Comparison of ENCODE assay signal across 9 cellular contexts in the genomic region with DNA sequence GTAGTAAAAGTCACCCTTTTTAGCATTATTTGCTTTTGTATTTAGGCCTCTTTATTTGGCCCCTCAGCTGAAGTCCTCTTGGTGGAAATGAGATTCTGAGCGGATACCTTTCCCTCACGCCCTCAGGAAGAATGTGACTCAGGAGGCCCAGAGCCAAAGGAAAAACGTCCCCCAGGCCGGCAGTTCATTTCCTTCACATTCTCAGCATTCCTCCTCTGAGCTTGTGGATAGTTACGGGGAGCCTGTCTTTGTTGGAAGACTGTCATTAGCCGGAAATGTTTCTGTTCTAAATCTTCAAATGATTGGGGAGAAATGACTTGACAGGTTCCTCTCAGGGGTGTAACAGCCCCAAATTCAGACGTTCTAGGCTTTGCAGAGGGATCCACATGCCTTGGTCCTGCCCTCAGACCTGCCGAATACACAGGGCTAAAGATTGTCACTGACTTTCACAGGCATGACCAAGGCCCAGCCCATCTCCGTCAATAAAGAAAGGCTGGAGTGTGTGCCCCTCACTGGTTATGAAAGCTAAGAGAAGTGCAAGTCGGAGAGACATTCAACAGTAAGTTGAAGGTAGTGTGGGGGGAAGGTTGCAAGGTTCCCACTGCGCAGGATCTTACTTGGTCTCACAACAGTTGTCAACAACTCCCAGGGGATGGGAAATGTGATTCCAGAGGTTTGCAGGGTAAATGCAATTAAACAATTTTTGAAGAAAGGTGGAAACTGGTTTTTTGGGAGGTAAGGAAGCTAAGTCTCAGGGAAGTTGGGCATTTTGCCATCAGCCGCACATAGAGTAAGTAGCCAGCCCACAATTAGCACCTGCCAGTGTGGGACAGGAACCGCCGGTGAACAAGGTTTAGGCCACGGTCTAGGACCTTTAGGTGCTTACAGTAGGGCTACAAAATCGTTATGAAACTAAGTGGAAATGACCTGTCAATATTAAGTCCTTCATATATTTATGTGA. TPM values are rescaled to one million over a fixed set of nuclear protein-coding genes. Genes with fewer than 3 reads are reported as not detected.
A peak's percentile ranks its signal among the peaks of the same experiment; 100 is the strongest.
DNase-seq lines count a peak whose midpoint lies in the region; ATAC-seq and TF ChIP-seq lines count a peak whose summit lies in the region.
"Had no signal": no experiment of that assay in that cellular context is flagged by ENCODE, and none has a peak within 500 bp of the region (broad histone marks: within the 10 kb centered on the region; RNA-seq: fewer than 3 reads in every experiment).

No MANE protein-coding gene starts in this region.

- H3K4me3 ChIP-seq in A673 (ENCODE audit: low read depth, low read length, poor library complexity, severe bottlenecking): no peak overlapping the region
- no peak overlapping the region for H3K4me3 ChIP-seq in dorsolateral prefrontal cortex
- no peak overlapping the region for H3K4me3 ChIP-seq in lung

- DNase-seq in A673 (ENCODE audit: low spot score): peak; percentile 83
- DNase-seq in dorsolateral prefrontal cortex: no peak
- DNase-seq in lung (ENCODE audit: low spot score): peak; percentile 71
- no peak for DNase-seq in COLO668 (lab: John Stamatoyannopoulos, UW; ENCODE audit: unreplicated experiment)
- no peak for DNase-seq in NCI-H510A (lab: John Stamatoyannopoulos, UW)
- no peak for DNase-seq in NCI-H526 (lab: John Stamatoyannopoulos, UW)
- DNase-seq: CD4-positive, CD25-positive, alpha-beta regulatory T cell had no signal

- TF ChIP-seq CTCF in A673 (conservative IDR thresholded peaks at IDR 0.05; ENCODE audit: low read depth, low read length): no peak
- no peak for TF ChIP-seq CTCF in dorsolateral prefrontal cortex (IDR thresholded peaks at IDR 0.05 in 54 of 56, conservative IDR thresholded peaks at IDR 0.05 in 2 of 56; ENCODE audit: low read depth in 1 of 56, partially characterized antibody in 56 of 56)
- no peak for TF ChIP-seq CTCF in lung (IDR thresholded peaks at IDR 0.05; ENCODE audit: control extremely low read depth, extremely low read depth)

- WGBS in lung, 2 donors: 48 to 66% methylated on average over 16 of the region's 16 CpGs

- intact Hi-C loops in A673 (cut with micrococcal nuclease; ENCODE audit: unreplicated experiment): no loop called here
- intact Hi-C loops in dorsolateral prefrontal cortex (cut with DNase I): loop anchor here in 1 of 2 donors (10.0 kb wide), 2 partner anchors 513 to 633 kb away; a partner anchor contains a TSS

- H3K9me3 ChIP-seq in A673 (ENCODE audit: low read depth, low read length, poor library complexity, severe bottlenecking) (no peaks in the 10 kb centered on the region), lung (ENCODE audit: control insufficient read depth in 2 of 2, insufficient read depth in 1 of 2, low read length in 1 of 2) (no peaks in the 10 kb centered on the region)

- TF ChIP-seq EP300 in Ishikawa (IDR thresholded peaks at IDR 0.05; ENCODE audit: borderline replicate concordance): peak; percentile 87

- H3K27me3 ChIP-seq in A673 (replicated peaks; ENCODE audit: insufficient read depth, low read depth, low read length, poor library complexity) (no peaks in the 10 kb centered on the region), dorsolateral prefrontal cortex (peaks cover 0 to 5% (median 0%) of the 10 kb centered on the region in 45 donors), lung (ENCODE audit: control insufficient read depth, insufficient read depth) (no peaks in the 10 kb centered on the region)

- no peak for TF ChIP-seq RAD21 in Ishikawa (IDR thresholded peaks at IDR 0.05; ENCODE audit: low read depth)

- H3K36me3 ChIP-seq in A673 (ENCODE audit: insufficient read depth, low read length, poor library complexity, severe bottlenecking) (no peaks in the 10 kb centered on the region), lung (ENCODE audit: control insufficient read depth in 2 of 2, insufficient read depth in 2 of 2, low read length in 2 of 2) (no peaks in the 10 kb centered on the region)

- BruUV-seq in A673 (replicated peaks; lab: Mats Ljungman, UMichigan): no TSS peak

- POLR2A ChIA-PET in A673 (lab: Charles Lee; ENCODE audit: low non-redundant PET): no interaction called here

- ATAC-seq in lung (ENCODE audit: insufficient read depth, low FRiP score) (peak; percentile 75), GM21381 (IDR thresholded peaks at IDR 0.05; ENCODE audit: unreplicated experiment) (no peak)

- H3K4me1 ChIP-seq in A673 (ENCODE audit: insufficient read depth, low read length, poor library complexity, severe bottlenecking): peaks cover 41% of the 10 kb centered on the region
- H3K4me1 ChIP-seq in lung (ENCODE audit: control insufficient read depth in 2 of 2, insufficient read depth in 2 of 2, low read length in 2 of 2): peaks cover 21 to 24% of the 10 kb centered on the region in 2 donors

- H3K27ac ChIP-seq in A673 (ENCODE audit: low read depth, low read length, poor library complexity, severe bottlenecking) (peak overlapping the region; percentile 63), dorsolateral prefrontal cortex (peak overlapping the region in 37 of 59 donors; percentile 3 to 82 (median 51)), lung (ENCODE audit: low read depth in 1 of 2, low read length in 1 of 2) (peak overlapping the region; percentile 74 to 96)

- CTCF ChIA-PET in A673 (lab: Charles Lee): interaction anchor here (0.5 to 1.0 kb wide), 5 partner anchors 8 to 102 kb away, joined by 3 to 10 read pairs (median 3); no protein-coding TSS in a partner anchor

TF ChIP-seq in Ishikawa, 13 proteins besides CTCF, POLR2A, EP300 and RAD21:
- TF ChIP-seq FOXM1 (IDR thresholded peaks at IDR 0.05; ENCODE audit: borderline replicate concordance, low read depth) (peak; percentile 71; the same call in 1 of the 2 replicates), TCF12 (IDR thresholded peaks at IDR 0.05; ENCODE audit: low read depth) (peak; percentile 80), ZBTB7A (IDR thresholded peaks at IDR 0.05; ENCODE audit: low read depth) (no peak), TEAD4 (IDR thresholded peaks at IDR 0.05) (peak; percentile 99), NFIC (IDR thresholded peaks at IDR 0.05) (peak; percentile 92), TAF1 (IDR thresholded peaks at IDR 0.05; ENCODE audit: low read depth) (0 out of 2 replicates have a peak, but pooled peaks have one; percentile 21), YY1 (IDR thresholded peaks at IDR 0.05; ENCODE audit: low read depth) (peak; percentile 49; the same call in 1 of the 2 replicates)
- TF ChIP-seq, protein P1, sequence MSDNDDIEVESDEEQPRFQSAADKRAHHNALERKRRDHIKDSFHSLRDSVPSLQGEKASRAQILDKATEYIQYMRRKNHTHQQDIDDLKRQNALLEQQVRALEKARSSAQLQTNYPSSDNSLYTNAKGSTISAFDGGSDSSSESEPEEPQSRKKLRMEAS (IDR thresholded peaks at IDR 0.05): peak; percentile 67
- TF ChIP-seq, protein P2, sequence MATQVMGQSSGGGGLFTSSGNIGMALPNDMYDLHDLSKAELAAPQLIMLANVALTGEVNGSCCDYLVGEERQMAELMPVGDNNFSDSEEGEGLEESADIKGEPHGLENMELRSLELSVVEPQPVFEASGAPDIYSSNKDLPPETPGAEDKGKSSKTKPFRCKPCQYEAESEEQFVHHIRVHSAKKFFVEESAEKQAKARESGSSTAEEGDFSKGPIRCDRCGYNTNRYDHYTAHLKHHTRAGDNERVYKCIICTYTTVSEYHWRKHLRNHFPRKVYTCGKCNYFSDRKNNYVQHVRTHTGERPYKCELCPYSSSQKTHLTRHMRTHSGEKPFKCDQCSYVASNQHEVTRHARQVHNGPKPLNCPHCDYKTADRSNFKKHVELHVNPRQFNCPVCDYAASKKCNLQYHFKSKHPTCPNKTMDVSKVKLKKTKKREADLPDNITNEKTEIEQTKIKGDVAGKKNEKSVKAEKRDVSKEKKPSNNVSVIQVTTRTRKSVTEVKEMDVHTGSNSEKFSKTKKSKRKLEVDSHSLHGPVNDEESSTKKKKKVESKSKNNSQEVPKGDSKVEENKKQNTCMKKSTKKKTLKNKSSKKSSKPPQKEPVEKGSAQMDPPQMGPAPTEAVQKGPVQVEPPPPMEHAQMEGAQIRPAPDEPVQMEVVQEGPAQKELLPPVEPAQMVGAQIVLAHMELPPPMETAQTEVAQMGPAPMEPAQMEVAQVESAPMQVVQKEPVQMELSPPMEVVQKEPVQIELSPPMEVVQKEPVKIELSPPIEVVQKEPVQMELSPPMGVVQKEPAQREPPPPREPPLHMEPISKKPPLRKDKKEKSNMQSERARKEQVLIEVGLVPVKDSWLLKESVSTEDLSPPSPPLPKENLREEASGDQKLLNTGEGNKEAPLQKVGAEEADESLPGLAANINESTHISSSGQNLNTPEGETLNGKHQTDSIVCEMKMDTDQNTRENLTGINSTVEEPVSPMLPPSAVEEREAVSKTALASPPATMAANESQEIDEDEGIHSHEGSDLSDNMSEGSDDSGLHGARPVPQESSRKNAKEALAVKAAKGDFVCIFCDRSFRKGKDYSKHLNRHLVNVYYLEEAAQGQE (IDR thresholded peaks at IDR 0.05; ENCODE audit: low read depth): no peak

RNA-seq across cellular contexts. Expression of a gene that starts 39.7 kb away (rescaled TPM):
- total RNA-seq in A673 (2021): not detected in 2 replicates
- 1 to 10 TPM in 79 of 120 experiments, under 1 TPM in 38, not detected in 3; 0.31 to 4.8 (median 1.3) TPM for total RNA-seq in dorsolateral prefrontal cortex
- 10 to 100 TPM in 1 of 2 donors, 1 to 10 TPM in 1; 6.9 to 36.9 TPM for total RNA-seq in lung
- 10 to 100 TPM in 1 of 2 donors, 1 to 10 TPM in 1; 9.0 to 14.2 TPM for polyA plus RNA-seq in lung

Comparison
In these comparisons a context has a peak if more than half of its experiments do, and no peak if none do; other contexts are left out.
1. DNase-seq: peak in A673 (single experiment) and lung (single experiment); none in dorsolateral prefrontal cortex (0 of 10), COLO668 (single experiment), NCI-H510A (single experiment) and NCI-H526 (0 of 2).
2. Peak in every context shown above with its lines, with median percentiles within 50 percentile points of each other: H3K27ac ChIP-seq.